16 cellular contexts compared by ENCODE assay signal in genomic region chr3:61919371-61919770, GRCh38.
A peak's percentile ranks its signal among the peaks of the same experiment; 100 is the strongest.
DNase-seq lines count a peak whose midpoint lies in the region; ATAC-seq and TF ChIP-seq lines count a peak whose summit lies in the region.
"Had no signal": no experiment of that assay in that cellular context is flagged by ENCODE, and none has a peak within 500 bp of the region (broad histone marks: within the 10 kb centered on the region; RNA-seq: fewer than 3 reads in every experiment).

No MANE protein-coding gene starts in this region.

- H3K4ac ChIP-seq in trophoblast cell (ENCODE audit: low read depth, low read length), result no peak overlapping the region

- 72 to 89% methylated on average over 3 to 4 of the region's 4 CpGs for WGBS in endodermal cell (ENCODE audit: insufficient coverage in 1 of 2, insufficient read length in 1 of 2), 2 experiments
- WGBS in trophoblast cell (ENCODE audit: extremely low coverage, insufficient coverage, insufficient read length), result no CpG with 5 or more reads among the region's 4 CpGs

- H3K4me2 ChIP-seq in GM23338 (no peak overlapping the region), trophoblast cell (ENCODE audit: low read length) (no peak overlapping the region)

- H3K23ac ChIP-seq in trophoblast cell (ENCODE audit: low read length), result no peak overlapping the region

- H3K27me3 Mint-ChIP-seq in GM23338 (ENCODE audit: insufficient read depth, low read depth, poor library complexity), result no peaks in the 10 kb centered on the region
- H3K27me3 Mint-ChIP-seq in endodermal cell (ENCODE audit: insufficient read depth), result no peaks in the 10 kb centered on the region

- H3K14ac ChIP-seq in trophoblast cell (ENCODE audit: low read length), result no peak overlapping the region

- H3K9me3 Mint-ChIP-seq in GM23338 (no peaks in the 10 kb centered on the region), endodermal cell (no peaks in the 10 kb centered on the region)
- peaks cover 11% of the 10 kb centered on the region for H3K9me3 Mint-ChIP-seq in stimulated activated effector memory CD8-positive, alpha-beta T cell treated with anti-CD3 and anti-CD28 coated beads, Interleukin-12 subunit alpha, Interleukin-12 subunit beta, amount 100 ng/mL, for 72 hours

- TF ChIP-seq CTCF in GM23338 (conservative IDR thresholded peaks at IDR 0.05; ENCODE audit: low read depth in 2 of 2) (peak; percentile 50 to 62), endodermal cell (conservative IDR thresholded peaks at IDR 0.05) (peak; percentile 64)

- H2AK5ac ChIP-seq in trophoblast cell (ENCODE audit: low read length), result no peak overlapping the region

- H3K4me1 ChIP-seq in GM23338 (ENCODE audit: insufficient read depth), result peaks cover 53% of the 10 kb centered on the region
- no peaks in the 10 kb centered on the region for H3K4me1 ChIP-seq in endodermal cell (ENCODE audit: control insufficient read depth, insufficient read depth, low read length)
- H3K4me1 ChIP-seq in trophoblast cell (ENCODE audit: control insufficient read depth in 1 of 2, insufficient read depth in 2 of 2, low read length in 2 of 2), result peaks cover 2 to 5% of the 10 kb centered on the region in 2 experiments

- H3K79me2 ChIP-seq in GM23338 (replicated peaks; ENCODE audit: insufficient read depth) (peaks cover 89% of the 10 kb centered on the region), trophoblast cell (ENCODE audit: control insufficient read depth, insufficient read depth, low read length, poor library complexity) (no peaks in the 10 kb centered on the region)

- H3K27ac Mint-ChIP-seq in GM23338 (no peak overlapping the region), endodermal cell (no peak overlapping the region)
- H3K27ac Mint-ChIP-seq in stimulated activated effector memory CD8-positive, alpha-beta T cell treated with anti-CD3 and anti-CD28 coated beads, Interleukin-12 subunit alpha, Interleukin-12 subunit beta, amount 100 ng/mL, for 72 hours, result no peak overlapping the region
- H3K27ac Mint-ChIP-seq: CD14-positive monocyte had no signal

- H2BK12ac ChIP-seq in trophoblast cell (ENCODE audit: low read length), result no peak overlapping the region

- H2BK5ac ChIP-seq in trophoblast cell (ENCODE audit: low read depth, low read length, poor library complexity), result no peak overlapping the region

- no peak overlapping the region for H4K91ac ChIP-seq in trophoblast cell (ENCODE audit: low read depth, low read length)

- H3K9ac ChIP-seq in endodermal cell (ENCODE audit: extremely low read depth, low read length, poor library complexity, severe bottlenecking) (no peak overlapping the region), trophoblast cell (ENCODE audit: low read length) (no peak overlapping the region)

- peak; percentile 59 for ATAC-seq in GM23338
- no peak for ATAC-seq in stimulated activated effector memory CD8-positive, alpha-beta T cell treated with anti-CD3 and anti-CD28 coated beads, Interleukin-12 subunit alpha, Interleukin-12 subunit beta, amount 100 ng/mL, for 72 hours
- ATAC-seq: HCT116 had no signal

- H4K12ac ChIP-seq in trophoblast cell (ENCODE audit: low read depth, low read length), result peak overlapping the region; percentile 51

- H3K18ac ChIP-seq in trophoblast cell (ENCODE audit: low read length), result no peak overlapping the region

- no peaks in the 10 kb centered on the region for H3K79me1 ChIP-seq in trophoblast cell (ENCODE audit: low read length)

- H2BK120ac ChIP-seq in trophoblast cell (ENCODE audit: insufficient read depth, low read length, poor library complexity), result no peak overlapping the region

- H2AFZ ChIP-seq in GM23338 (no peak overlapping the region), trophoblast cell (ENCODE audit: insufficient read depth, low read length, poor library complexity) (no peak overlapping the region)

- H3K27ac ChIP-seq in GM23338 (ENCODE audit: low read depth), result no peak overlapping the region
- no peak overlapping the region for H3K27ac ChIP-seq in endodermal cell (ENCODE audit: low read depth, low read length)
- H3K27ac ChIP-seq in trophoblast cell (ENCODE audit: low read depth, low read length), result no peak overlapping the region
- H3K27ac ChIP-seq in substantia nigra (ENCODE audit: low read depth, low read length, poor library complexity, severe bottlenecking), result no peak overlapping the region

- H3K36me3 ChIP-seq in GM23338 (ENCODE audit: insufficient read depth) (no peaks in the 10 kb centered on the region), endodermal cell (ENCODE audit: control insufficient read depth, insufficient read depth, low read length) (no peaks in the 10 kb centered on the region), trophoblast cell (ENCODE audit: control insufficient read depth in 1 of 2, insufficient read depth in 2 of 2, low read length in 2 of 2) (no peaks in the 10 kb centered on the region)

- DNase-seq in GM23338 (ENCODE audit: low spot score), result peak; percentile 51
- DNase-seq in NCI-H146 treated with DMSO at 0.1 percent for 48 hours (lab: John Stamatoyannopoulos, UW; ENCODE audit: unreplicated experiment), result peak; percentile 34
- no peak for DNase-seq in endodermal cell
- no peak for DNase-seq in trophoblast cell
- no peak for DNase-seq in substantia nigra (lab: John Stamatoyannopoulos, UW)
- no peak for DNase-seq in stimulated activated CD4-positive, alpha-beta T cell treated with anti-CD3 and anti-CD28 coated beads, Interleukin-4, amount 100 ng/mL, for 4 hours
- DNase-seq in stimulated activated effector memory CD8-positive, alpha-beta T cell treated with anti-CD3 and anti-CD28 coated beads, Interleukin-12 subunit alpha, Interleukin-12 subunit beta, amount 100 ng/mL, for 72 hours (ENCODE audit: low spot score in 2 of 2), result no peak
- DNase-seq: DMS79 treated with DMSO at 0.1 percent for 48 hours, NCI-H1092 treated with DMSO at 0.1 percent for 48 hours, NCI-H1694 treated with DMSO at 0.1 percent for 48 hours, NCI-H510A, NCI-H774, OCI-M1, Right ventricle myocardium superior had no signal

- no peaks in the 10 kb centered on the region for H3K9me3 ChIP-seq in endodermal cell (ENCODE audit: control insufficient read depth, low read length)
- H3K9me3 ChIP-seq in trophoblast cell (ENCODE audit: insufficient read depth, low read depth, low read length), result no peaks in the 10 kb centered on the region

- no peaks in the 10 kb centered on the region; the same call in 2 of the 3 replicates for H3K36me3 Mint-ChIP-seq in GM23338 (ENCODE audit: low read depth)
- no peaks in the 10 kb centered on the region for H3K36me3 Mint-ChIP-seq in endodermal cell (ENCODE audit: low read depth)
- H3K36me3 Mint-ChIP-seq in stimulated activated effector memory CD8-positive, alpha-beta T cell treated with anti-CD3 and anti-CD28 coated beads, Interleukin-12 subunit alpha, Interleukin-12 subunit beta, amount 100 ng/mL, for 72 hours, result no peaks in the 10 kb centered on the region
- H3K36me3 Mint-ChIP-seq: CD14-positive monocyte had no signal

- no peak overlapping the region for H4K8ac ChIP-seq in trophoblast cell (ENCODE audit: low read depth, low read length)

- H3K27me3 ChIP-seq in GM23338 (ENCODE audit: insufficient read depth), result no peaks in the 10 kb centered on the region
- no peaks in the 10 kb centered on the region for H3K27me3 ChIP-seq in endodermal cell (ENCODE audit: control insufficient read depth, insufficient read depth, low read length, poor library complexity, severe bottlenecking)
- no peaks in the 10 kb centered on the region for H3K27me3 ChIP-seq in trophoblast cell (ENCODE audit: insufficient read depth, low read length)

- H4K20me1 ChIP-seq in GM23338 (replicated peaks; ENCODE audit: insufficient read depth), result no peaks in the 10 kb centered on the region; the same call in 1 of the 2 replicates

- 0 out of 2 replicates have a peak, but pooled peaks cover 3% of the 10 kb centered on the region for H3K9me2 ChIP-seq in GM23338 (ENCODE audit: insufficient read depth)

- peaks cover 70% of the 10 kb centered on the region for H3K4me1 Mint-ChIP-seq in GM23338
- peaks cover 25% of the 10 kb centered on the region for H3K4me1 Mint-ChIP-seq in endodermal cell
- H3K4me1 Mint-ChIP-seq in stimulated activated effector memory CD8-positive, alpha-beta T cell treated with anti-CD3 and anti-CD28 coated beads, Interleukin-12 subunit alpha, Interleukin-12 subunit beta, amount 100 ng/mL, for 72 hours, result no peaks in the 10 kb centered on the region
- H3K4me1 Mint-ChIP-seq: CD14-positive monocyte had no signal

- H3K4me3 ChIP-seq in GM23338 (no peak overlapping the region), endodermal cell (ENCODE audit: low read length) (no peak overlapping the region), trophoblast cell (ENCODE audit: low read depth, low read length) (no peak overlapping the region)

- no peak overlapping the region for H3K4me3 Mint-ChIP-seq in GM23338
- H3K4me3 Mint-ChIP-seq in endodermal cell, result no peak overlapping the region
- no peak overlapping the region for H3K4me3 Mint-ChIP-seq in stimulated activated effector memory CD8-positive, alpha-beta T cell treated with anti-CD3 and anti-CD28 coated beads, Interleukin-12 subunit alpha, Interleukin-12 subunit beta, amount 100 ng/mL, for 72 hours
- H3K4me3 Mint-ChIP-seq: CD14-positive monocyte had no signal

- no peaks in the 10 kb centered on the region for H3F3A ChIP-seq in GM23338 (replicated peaks; ENCODE audit: low read depth)

TF ChIP-seq in GM23338, 12 proteins besides CTCF, POLR2A, EP300 and RAD21:
- TF ChIP-seq EZH2 (IDR thresholded peaks at IDR 0.05; ENCODE audit: low read depth, unreplicated experiment) (no peak), JUNB (IDR thresholded peaks at IDR 0.05; ENCODE audit: unreplicated experiment) (no peak), CREB1 (CRISPR knock-in tag; IDR thresholded peaks at IDR 0.05; ENCODE audit: low read depth) (no peak), NANOG (IDR thresholded peaks at IDR 0.05; ENCODE audit: borderline replicate concordance) (no peak), EZH2phosphoT487 (IDR thresholded peaks at IDR 0.05; ENCODE audit: unreplicated experiment) (no peak), STAT1 (IDR thresholded peaks at IDR 0.05; ENCODE audit: unreplicated experiment) (no peak)
TF ChIP-seq in GM23338: peak in this region for 0.

Comparison
In these comparisons a context has a peak if more than half of its experiments do, and no peak if none do; other contexts are left out.
1. DNase-seq: peak in GM23338 (single experiment) and NCI-H146 treated with DMSO at 0.1 percent for 48 hours (single experiment); none in endodermal cell (single experiment), trophoblast cell (0 of 2), substantia nigra (0 of 49), stimulated activated CD4-positive, alpha-beta T cell treated with anti-CD3 and anti-CD28 coated beads, Interleukin-4, amount 100 ng/mL, for 4 hours (0 of 2) and stimulated activated effector memory CD8-positive, alpha-beta T cell treated with anti-CD3 and anti-CD28 coated beads, Interleukin-12 subunit alpha, Interleukin-12 subunit beta, amount 100 ng/mL, for 72 hours (0 of 2).